2 cellular contexts compared by ENCODE assay signal in the genomic region with DNA sequence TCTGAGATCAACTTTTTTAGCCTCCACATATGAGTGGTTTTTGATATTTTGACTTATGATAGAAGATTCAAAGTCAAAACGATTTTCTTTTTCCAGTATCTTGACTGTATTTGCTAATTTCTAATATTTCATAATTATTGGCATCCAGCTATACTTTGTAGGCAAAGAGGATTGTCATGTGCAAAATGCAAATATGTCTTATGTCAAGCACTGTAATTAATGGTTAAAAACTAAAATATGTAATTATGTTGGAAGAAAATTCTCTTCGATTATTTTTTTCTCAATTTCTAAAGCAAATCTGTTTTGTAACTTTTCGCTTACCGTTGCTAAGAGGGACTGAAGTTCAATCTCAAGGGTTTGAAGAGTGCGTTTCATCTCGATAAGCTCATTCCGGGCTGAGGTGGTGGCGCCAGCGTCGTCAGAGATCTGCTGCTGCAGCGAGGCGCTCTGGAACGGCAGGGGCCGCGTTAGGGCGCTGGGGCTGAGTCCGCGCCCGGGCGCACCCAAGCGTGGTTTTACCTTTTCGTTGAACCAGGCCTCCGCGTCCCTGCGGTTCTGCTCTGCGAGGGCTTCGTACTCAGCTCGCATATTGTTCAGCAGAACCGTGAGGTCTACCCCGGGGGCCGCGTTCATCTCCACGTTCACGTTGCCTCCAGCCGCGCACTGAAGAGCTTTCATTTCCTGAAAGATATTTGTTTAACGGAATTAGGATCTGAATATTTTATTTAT.
TF ChIP-seq lines count a peak whose summit lies in the region.

No MANE protein-coding gene starts in this region.

TF ChIP-seq in HEK293, 187 proteins besides CTCF, POLR2A, EP300 and RAD21 (continued from another document):
- TF ChIP-seq, protein P1, sequence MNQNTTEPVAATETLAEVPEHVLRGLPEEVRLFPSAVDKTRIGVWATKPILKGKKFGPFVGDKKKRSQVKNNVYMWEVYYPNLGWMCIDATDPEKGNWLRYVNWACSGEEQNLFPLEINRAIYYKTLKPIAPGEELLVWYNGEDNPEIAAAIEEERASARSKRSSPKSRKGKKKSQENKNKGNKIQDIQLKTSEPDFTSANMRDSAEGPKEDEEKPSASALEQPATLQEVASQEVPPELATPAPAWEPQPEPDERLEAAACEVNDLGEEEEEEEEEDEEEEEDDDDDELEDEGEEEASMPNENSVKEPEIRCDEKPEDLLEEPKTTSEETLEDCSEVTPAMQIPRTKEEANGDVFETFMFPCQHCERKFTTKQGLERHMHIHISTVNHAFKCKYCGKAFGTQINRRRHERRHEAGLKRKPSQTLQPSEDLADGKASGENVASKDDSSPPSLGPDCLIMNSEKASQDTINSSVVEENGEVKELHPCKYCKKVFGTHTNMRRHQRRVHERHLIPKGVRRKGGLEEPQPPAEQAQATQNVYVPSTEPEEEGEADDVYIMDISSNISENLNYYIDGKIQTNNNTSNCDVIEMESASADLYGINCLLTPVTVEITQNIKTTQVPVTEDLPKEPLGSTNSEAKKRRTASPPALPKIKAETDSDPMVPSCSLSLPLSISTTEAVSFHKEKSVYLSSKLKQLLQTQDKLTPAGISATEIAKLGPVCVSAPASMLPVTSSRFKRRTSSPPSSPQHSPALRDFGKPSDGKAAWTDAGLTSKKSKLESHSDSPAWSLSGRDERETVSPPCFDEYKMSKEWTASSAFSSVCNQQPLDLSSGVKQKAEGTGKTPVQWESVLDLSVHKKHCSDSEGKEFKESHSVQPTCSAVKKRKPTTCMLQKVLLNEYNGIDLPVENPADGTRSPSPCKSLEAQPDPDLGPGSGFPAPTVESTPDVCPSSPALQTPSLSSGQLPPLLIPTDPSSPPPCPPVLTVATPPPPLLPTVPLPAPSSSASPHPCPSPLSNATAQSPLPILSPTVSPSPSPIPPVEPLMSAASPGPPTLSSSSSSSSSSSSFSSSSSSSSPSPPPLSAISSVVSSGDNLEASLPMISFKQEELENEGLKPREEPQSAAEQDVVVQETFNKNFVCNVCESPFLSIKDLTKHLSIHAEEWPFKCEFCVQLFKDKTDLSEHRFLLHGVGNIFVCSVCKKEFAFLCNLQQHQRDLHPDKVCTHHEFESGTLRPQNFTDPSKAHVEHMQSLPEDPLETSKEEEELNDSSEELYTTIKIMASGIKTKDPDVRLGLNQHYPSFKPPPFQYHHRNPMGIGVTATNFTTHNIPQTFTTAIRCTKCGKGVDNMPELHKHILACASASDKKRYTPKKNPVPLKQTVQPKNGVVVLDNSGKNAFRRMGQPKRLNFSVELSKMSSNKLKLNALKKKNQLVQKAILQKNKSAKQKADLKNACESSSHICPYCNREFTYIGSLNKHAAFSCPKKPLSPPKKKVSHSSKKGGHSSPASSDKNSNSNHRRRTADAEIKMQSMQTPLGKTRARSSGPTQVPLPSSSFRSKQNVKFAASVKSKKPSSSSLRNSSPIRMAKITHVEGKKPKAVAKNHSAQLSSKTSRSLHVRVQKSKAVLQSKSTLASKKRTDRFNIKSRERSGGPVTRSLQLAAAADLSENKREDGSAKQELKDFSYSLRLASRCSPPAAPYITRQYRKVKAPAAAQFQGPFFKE (tag by site-specific recombination; IDR thresholded peaks at IDR 0.05; ENCODE audit: borderline replicate concordance), result no peak
- peak; percentile 71 for TF ChIP-seq ZBTB20 (tag by site-specific recombination; IDR thresholded peaks at IDR 0.05)
- 0 out of 2 replicates have a peak, but pooled peaks have one; percentile 29 for TF ChIP-seq ZNF600 (tag by site-specific recombination; IDR thresholded peaks at IDR 0.05)
- no peak for TF ChIP-seq OVOL3 (tag by site-specific recombination; IDR thresholded peaks at IDR 0.05)
- TF ChIP-seq ZFHX2 (tag by site-specific recombination; conservative IDR thresholded peaks at IDR 0.05), result no peak

TF ChIP-seq in WTC11, 78 proteins besides CTCF, POLR2A, EP300 and RAD21 (continued from another document):
- TF ChIP-seq, protein P2, sequence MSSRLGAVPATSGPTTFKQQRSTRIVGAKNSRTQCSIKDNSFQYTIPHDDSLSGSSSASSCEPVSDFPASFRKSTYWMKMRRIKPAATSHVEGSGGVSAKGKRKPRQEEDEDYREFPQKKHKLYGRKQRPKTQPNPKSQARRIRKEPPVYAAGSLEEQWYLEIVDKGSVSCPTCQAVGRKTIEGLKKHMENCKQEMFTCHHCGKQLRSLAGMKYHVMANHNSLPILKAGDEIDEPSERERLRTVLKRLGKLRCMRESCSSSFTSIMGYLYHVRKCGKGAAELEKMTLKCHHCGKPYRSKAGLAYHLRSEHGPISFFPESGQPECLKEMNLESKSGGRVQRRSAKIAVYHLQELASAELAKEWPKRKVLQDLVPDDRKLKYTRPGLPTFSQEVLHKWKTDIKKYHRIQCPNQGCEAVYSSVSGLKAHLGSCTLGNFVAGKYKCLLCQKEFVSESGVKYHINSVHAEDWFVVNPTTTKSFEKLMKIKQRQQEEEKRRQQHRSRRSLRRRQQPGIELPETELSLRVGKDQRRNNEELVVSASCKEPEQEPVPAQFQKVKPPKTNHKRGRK (CRISPR knock-in tag; IDR thresholded peaks at IDR 0.05; ENCODE audit: borderline replicate concordance), result no peak
- TF ChIP-seq, protein P3, sequence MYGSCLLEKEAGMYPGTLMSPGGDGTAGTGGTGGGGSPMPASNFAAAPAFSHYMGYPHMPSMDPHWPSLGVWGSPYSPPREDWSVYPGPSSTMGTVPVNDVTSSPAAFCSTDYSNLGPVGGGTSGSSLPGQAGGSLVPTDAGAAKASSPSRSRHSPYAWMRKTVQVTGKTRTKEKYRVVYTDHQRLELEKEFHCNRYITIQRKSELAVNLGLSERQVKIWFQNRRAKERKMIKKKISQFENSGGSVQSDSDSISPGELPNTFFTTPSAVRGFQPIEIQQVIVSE (CRISPR knock-in tag; IDR thresholded peaks at IDR 0.05; ENCODE audit: borderline replicate concordance), result no peak
- TF ChIP-seq, protein P4, sequence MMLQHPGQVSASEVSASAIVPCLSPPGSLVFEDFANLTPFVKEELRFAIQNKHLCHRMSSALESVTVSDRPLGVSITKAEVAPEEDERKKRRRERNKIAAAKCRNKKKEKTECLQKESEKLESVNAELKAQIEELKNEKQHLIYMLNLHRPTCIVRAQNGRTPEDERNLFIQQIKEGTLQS (CRISPR knock-in tag; conservative IDR thresholded peaks at IDR 0.05), result no peak
- TF ChIP-seq OVOL2 (CRISPR knock-in tag; IDR thresholded peaks at IDR 0.05; ENCODE audit: borderline replicate concordance), result no peak
- TF ChIP-seq, protein P5, sequence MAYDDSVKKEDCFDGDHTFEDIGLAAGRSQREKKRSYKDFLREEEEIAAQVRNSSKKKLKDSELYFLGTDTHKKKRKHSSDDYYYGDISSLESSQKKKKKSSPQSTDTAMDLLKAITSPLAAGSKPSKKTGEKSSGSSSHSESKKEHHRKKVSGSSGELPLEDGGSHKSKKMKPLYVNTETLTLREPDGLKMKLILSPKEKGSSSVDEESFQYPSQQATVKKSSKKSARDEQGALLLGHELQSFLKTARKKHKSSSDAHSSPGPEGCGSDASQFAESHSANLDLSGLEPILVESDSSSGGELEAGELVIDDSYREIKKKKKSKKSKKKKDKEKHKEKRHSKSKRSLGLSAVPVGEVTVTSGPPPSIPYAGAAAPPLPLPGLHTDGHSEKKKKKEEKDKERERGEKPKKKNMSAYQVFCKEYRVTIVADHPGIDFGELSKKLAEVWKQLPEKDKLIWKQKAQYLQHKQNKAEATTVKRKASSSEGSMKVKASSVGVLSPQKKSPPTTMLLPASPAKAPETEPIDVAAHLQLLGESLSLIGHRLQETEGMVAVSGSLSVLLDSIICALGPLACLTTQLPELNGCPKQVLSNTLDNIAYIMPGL (CRISPR knock-in tag; IDR thresholded peaks at IDR 0.05), result no peak
- TF ChIP-seq HMGA2 (CRISPR knock-in tag; IDR thresholded peaks at IDR 0.05), result no peak
- TF ChIP-seq, protein P6, sequence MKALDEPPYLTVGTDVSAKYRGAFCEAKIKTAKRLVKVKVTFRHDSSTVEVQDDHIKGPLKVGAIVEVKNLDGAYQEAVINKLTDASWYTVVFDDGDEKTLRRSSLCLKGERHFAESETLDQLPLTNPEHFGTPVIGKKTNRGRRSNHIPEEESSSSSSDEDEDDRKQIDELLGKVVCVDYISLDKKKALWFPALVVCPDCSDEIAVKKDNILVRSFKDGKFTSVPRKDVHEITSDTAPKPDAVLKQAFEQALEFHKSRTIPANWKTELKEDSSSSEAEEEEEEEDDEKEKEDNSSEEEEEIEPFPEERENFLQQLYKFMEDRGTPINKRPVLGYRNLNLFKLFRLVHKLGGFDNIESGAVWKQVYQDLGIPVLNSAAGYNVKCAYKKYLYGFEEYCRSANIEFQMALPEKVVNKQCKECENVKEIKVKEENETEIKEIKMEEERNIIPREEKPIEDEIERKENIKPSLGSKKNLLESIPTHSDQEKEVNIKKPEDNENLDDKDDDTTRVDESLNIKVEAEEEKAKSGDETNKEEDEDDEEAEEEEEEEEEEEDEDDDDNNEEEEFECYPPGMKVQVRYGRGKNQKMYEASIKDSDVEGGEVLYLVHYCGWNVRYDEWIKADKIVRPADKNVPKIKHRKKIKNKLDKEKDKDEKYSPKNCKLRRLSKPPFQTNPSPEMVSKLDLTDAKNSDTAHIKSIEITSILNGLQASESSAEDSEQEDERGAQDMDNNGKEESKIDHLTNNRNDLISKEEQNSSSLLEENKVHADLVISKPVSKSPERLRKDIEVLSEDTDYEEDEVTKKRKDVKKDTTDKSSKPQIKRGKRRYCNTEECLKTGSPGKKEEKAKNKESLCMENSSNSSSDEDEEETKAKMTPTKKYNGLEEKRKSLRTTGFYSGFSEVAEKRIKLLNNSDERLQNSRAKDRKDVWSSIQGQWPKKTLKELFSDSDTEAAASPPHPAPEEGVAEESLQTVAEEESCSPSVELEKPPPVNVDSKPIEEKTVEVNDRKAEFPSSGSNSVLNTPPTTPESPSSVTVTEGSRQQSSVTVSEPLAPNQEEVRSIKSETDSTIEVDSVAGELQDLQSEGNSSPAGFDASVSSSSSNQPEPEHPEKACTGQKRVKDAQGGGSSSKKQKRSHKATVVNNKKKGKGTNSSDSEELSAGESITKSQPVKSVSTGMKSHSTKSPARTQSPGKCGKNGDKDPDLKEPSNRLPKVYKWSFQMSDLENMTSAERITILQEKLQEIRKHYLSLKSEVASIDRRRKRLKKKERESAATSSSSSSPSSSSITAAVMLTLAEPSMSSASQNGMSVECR (CRISPR knock-in tag; IDR thresholded peaks at IDR 0.05; ENCODE audit: borderline replicate concordance), result no peak
